15 cellular contexts compared by ENCODE assay signal in genomic region chr19:491146-491741, GRCh38. TPM values are rescaled to one million over a fixed set of nuclear protein-coding genes. Genes with fewer than 3 reads are reported as not detected.
DNase-seq lines count a peak whose midpoint lies in the region; ATAC-seq, FAIRE-seq and TF ChIP-seq lines count a peak whose summit lies in the region.
"Had no signal": no experiment of that assay in that cellular context is flagged by ENCODE, and none has a peak within 500 bp of the region (broad histone marks: within the 10 kb centered on the region; RNA-seq: fewer than 3 reads in every experiment).

No MANE protein-coding gene starts in this region.

- no peak for TF ChIP-seq CTCF in K562 (IDR thresholded peaks at IDR 0.05 in 2 of 3, conservative IDR thresholded peaks at IDR 0.05 in 1 of 3; ENCODE audit: insufficient read depth in 2 of 3, low read depth in 1 of 3, low read length in 3 of 3)

- no peak overlapping the region for H3K4me3 Mint-ChIP-seq in stimulated activated naive CD8-positive, alpha-beta T cell treated with anti-CD3 and anti-CD28 coated beads, Interleukin-15, amount 100 ng/mL, for 72 hours
- H3K4me3 Mint-ChIP-seq in activated naive CD4-positive, alpha-beta T cell treated with anti-CD3 and anti-CD28 coated beads for 36 hours = no peak overlapping the region
- H3K4me3 Mint-ChIP-seq: activated naive CD4-positive, alpha-beta T cell treated with anti-CD3 and anti-CD28 coated beads, Interleukin-2, amount 10 ng/mL, durations not matched to agents 7 days and 5 days had no signal

- peak overlapping the region; percentile 51 for H2AFZ ChIP-seq in K562 (ENCODE audit: low read depth, low read length)

- peak; percentile 59; the same call in 1 of the 2 replicates for TF ChIP-seq POLR2A in K562 (conservative IDR thresholded peaks at IDR 0.05)

- no peaks in the 10 kb centered on the region for H3K9me3 ChIP-seq in K562 (replicated peaks; ENCODE audit: control insufficient read depth, insufficient read depth, low read depth, low read length)
- H3K9me3 ChIP-seq: heart left ventricle, right atrium auricular region had no signal

- DNase-seq in stimulated activated naive CD8-positive, alpha-beta T cell treated with anti-CD3 and anti-CD28 coated beads, Interleukin-15, Interleukin-2, amounts not matched to agents 100 U/mL and 50 U/mL, for 24 hours = peak; percentile 30
- DNase-seq in stimulated activated naive CD8-positive, alpha-beta T cell treated with anti-CD3 and anti-CD28 coated beads, Interleukin-15, amount 100 ng/mL, for 72 hours = no peak
- DNase-seq in K562 (ENCODE audit: extremely low read depth in 1 of 4, low spot score in 3 of 4) (peak; percentile 70 to 79 (median 71)), CD1c-positive myeloid dendritic cell (ENCODE audit: extremely low spot score) (no peak)
- DNase-seq in activated naive CD4-positive, alpha-beta T cell treated with anti-CD3 and anti-CD28 coated beads for 36 hours = no peak
- DNase-seq: DMS79 treated with DMSO at 0.1 percent for 48 hours, NCI-H2107 had no signal

- CTCF ChIA-PET in K562 (lab: Yijun Ruan, JAX; ENCODE audit: low intra/inter-chr PET ratio) = no interaction called here
- CTCF ChIA-PET in activated naive CD4-positive, alpha-beta T cell treated with anti-CD3 and anti-CD28 coated beads for 36 hours (lab: Charles Lee) = interaction anchor here (1.6 to 1.7 kb wide), 2 partner anchors 15 to 19 kb away, joined by 7 read pairs; no protein-coding TSS in a partner anchor

- TF ChIP-seq RAD21 in K562 (CRISPR knock-in tag; conservative IDR thresholded peaks at IDR 0.05 in 1 of 2, IDR thresholded peaks at IDR 0.05 in 1 of 2) = no peak

- H3K9ac ChIP-seq in K562 (ENCODE audit: insufficient read depth in 1 of 2, low read depth in 2 of 2, low read length in 2 of 2) = peak overlapping the region; percentile 59 to 84; a peak in 3 of 4 replicates
- H3K9ac ChIP-seq: BLaER1 had no signal

- H3K4me2 ChIP-seq in K562 (ENCODE audit: insufficient read depth, low read length) = peak overlapping the region; percentile 72
- H3K4me2 ChIP-seq: BLaER1 had no signal

- H3K9me1 ChIP-seq in K562 (ENCODE audit: control insufficient read depth, insufficient read depth, low read length) = no peaks in the 10 kb centered on the region

- intact Hi-C loops in K562 (cut with micrococcal nuclease) = no loop called here
- intact Hi-C loops in activated naive CD4-positive, alpha-beta T cell treated with anti-CD3 and anti-CD28 coated beads for 36 hours (cut with micrococcal nuclease) = no loop called here

- H3K79me2 ChIP-seq in K562 (ENCODE audit: control insufficient read depth, insufficient read depth, low read length) = peaks cover 11% of the 10 kb centered on the region; the same call in 1 of the 3 replicates

- no peak for TF ChIP-seq EP300 in K562 (IDR thresholded peaks at IDR 0.05; ENCODE audit: low read length)

- BruUV-seq in K562 (replicated peaks; lab: Mats Ljungman, UMichigan) = no TSS peak

- POLR2A ChIA-PET in K562 (lab: Yijun Ruan, JAX) = no interaction called here

- no peak for FAIRE-seq in K562 (lab: Jason Lieb, UNC)

- H3K4me1 ChIP-seq in K562 (replicated peaks in 1 of 2; ENCODE audit: control insufficient read depth in 2 of 2, insufficient read depth in 2 of 2, low read length in 2 of 2) = peaks cover 8 to 75% of the 10 kb centered on the region in 2 experiments

- H3K4me3 ChIP-seq in K562 = peak overlapping the region; percentile 16; the same call in 1 of the 2 replicates
- H3K4me3 ChIP-seq: BLaER1, cardiac muscle cell, heart left ventricle, right atrium auricular region had no signal

- no peaks in the 10 kb centered on the region for H4K20me1 ChIP-seq in K562 (replicated peaks; ENCODE audit: control insufficient read depth, insufficient read depth, low read length)
- H4K20me1 ChIP-seq: BLaER1 had no signal

- H3K27me3 Mint-ChIP-seq in stimulated activated naive CD8-positive, alpha-beta T cell treated with anti-CD3 and anti-CD28 coated beads, Interleukin-15, amount 100 ng/mL, for 72 hours = peaks cover 23% of the 10 kb centered on the region
- peaks cover 7% of the 10 kb centered on the region for H3K27me3 Mint-ChIP-seq in activated naive CD4-positive, alpha-beta T cell treated with anti-CD3 and anti-CD28 coated beads for 36 hours (ENCODE audit: low read depth)

- H3K27ac Mint-ChIP-seq in stimulated activated naive CD8-positive, alpha-beta T cell treated with anti-CD3 and anti-CD28 coated beads, Interleukin-15, amount 100 ng/mL, for 72 hours = no peak overlapping the region
- H3K27ac Mint-ChIP-seq in activated naive CD4-positive, alpha-beta T cell treated with anti-CD3 and anti-CD28 coated beads for 36 hours = no peak overlapping the region
- H3K27ac Mint-ChIP-seq: activated naive CD4-positive, alpha-beta T cell treated with anti-CD3 and anti-CD28 coated beads, Interleukin-2, amount 10 ng/mL, durations not matched to agents 7 days and 5 days had no signal

- 56% methylated on average over 20 of the region's 32 CpGs for WGBS in K562 (ENCODE audit: insufficient coverage, low coverage, missing lambda C conversion rate)

- no peaks in the 10 kb centered on the region for H3K36me3 ChIP-seq in K562 (ENCODE audit: control insufficient read depth, insufficient read depth, low read length)
- H3K36me3 ChIP-seq: BLaER1, cardiac muscle cell, heart left ventricle, right atrium auricular region had no signal

- peaks cover 1% of the 10 kb centered on the region for H3K36me3 Mint-ChIP-seq in activated naive CD4-positive, alpha-beta T cell treated with anti-CD3 and anti-CD28 coated beads for 36 hours (ENCODE audit: low read depth)
- H3K36me3 Mint-ChIP-seq: activated naive CD4-positive, alpha-beta T cell treated with anti-CD3 and anti-CD28 coated beads, Interleukin-2, amount 10 ng/mL, durations not matched to agents 7 days and 5 days had no signal

- ATAC-seq in stimulated activated naive CD8-positive, alpha-beta T cell treated with anti-CD3 and anti-CD28 coated beads, Interleukin-15, Interleukin-2, amounts not matched to agents 100 U/mL and 50 U/mL, for 24 hours = no peak
- no peak for ATAC-seq in stimulated activated naive CD8-positive, alpha-beta T cell treated with anti-CD3 and anti-CD28 coated beads, Interleukin-15, amount 100 ng/mL, for 72 hours
- peak; percentile 42 for ATAC-seq in K562
- no peak for ATAC-seq in HG02763 (IDR thresholded peaks at IDR 0.05; ENCODE audit: unreplicated experiment)
- ATAC-seq: heart left ventricle, left lobe of liver had no signal

- H3K9me3 Mint-ChIP-seq in stimulated activated naive CD8-positive, alpha-beta T cell treated with anti-CD3 and anti-CD28 coated beads, Interleukin-15, amount 100 ng/mL, for 72 hours = no peaks in the 10 kb centered on the region
- peaks cover 1% of the 10 kb centered on the region for H3K9me3 Mint-ChIP-seq in activated naive CD4-positive, alpha-beta T cell treated with anti-CD3 and anti-CD28 coated beads for 36 hours
- H3K9me3 Mint-ChIP-seq: nephron had no signal

- H3K27ac ChIP-seq in K562 (ENCODE audit: extremely low read depth, low read depth, low read length) = peak overlapping the region; percentile 83
- H3K27ac ChIP-seq: BLaER1, cardiac muscle cell, heart left ventricle, right atrium auricular region had no signal

- in situ Hi-C loops in K562 (cut with MboI) = no loop called here

- H3K27me3 ChIP-seq in K562 (ENCODE audit: control insufficient read depth in 2 of 2, insufficient read depth in 2 of 2, low read length in 2 of 2) = no peaks in the 10 kb centered on the region; a peak in 1 of 5 replicates

- H3K4me1 Mint-ChIP-seq in stimulated activated naive CD8-positive, alpha-beta T cell treated with anti-CD3 and anti-CD28 coated beads, Interleukin-15, amount 100 ng/mL, for 72 hours = peaks cover 34% of the 10 kb centered on the region
- peaks cover 16% of the 10 kb centered on the region for H3K4me1 Mint-ChIP-seq in activated naive CD4-positive, alpha-beta T cell treated with anti-CD3 and anti-CD28 coated beads for 36 hours (ENCODE audit: low read depth)
- H3K4me1 Mint-ChIP-seq: nephron had no signal

RNA-seq across cellular contexts. Expression of gene MADCAM1, which starts 5.0 kb away (rescaled TPM):
- not detected in 2 replicates for total RNA-seq in K562 (2011; cell fraction: chromatin; rRNA removed; ENCODE audit: low replicate concordance)
- 0.79 and 1.0 TPM in 2 replicates for total RNA-seq in K562 (2011; cell fraction: nucleolus; rRNA removed)
- not detected in 2 replicates for total RNA-seq in K562 (2011; cell fraction: nucleoplasm; rRNA removed)
- 0.09 and 0.20 TPM in 2 replicates for total RNA-seq in K562 (2014; rRNA removed)
- total RNA-seq in K562 (2014; rRNA removed; fragmentation: Illumina TruSeq; extraction: Trizol) = not detected in 2 replicates
- not detected in 2 replicates for total RNA-seq in K562 (2015; rRNA removed; fragmentation: Illumina TruSeq; extraction: Trizol)
- total RNA-seq in K562 (2021) = 0.09 TPM in 1 of 2 replicates, not detected in the other
- 0.05 TPM in 1 of 2 replicates, not detected in the other for polyA plus RNA-seq in K562 (2011; rRNA removed)
- polyA plus RNA-seq in K562 (2011; cell fraction: cytosol; rRNA removed) = 0.12 TPM in 1 of 2 replicates, not detected in the other
- 0.18 and 0.40 TPM in 2 replicates for polyA plus RNA-seq in K562 (2011; cell fraction: nucleus; rRNA removed)
- polyA plus RNA-seq in K562 (2012) = 0.27 and 0.82 TPM in 2 replicates
- polyA plus RNA-seq in K562 (2014; fragmentation: Illumina TruSeq; extraction: Trizol) = not detected in 2 replicates
- not detected for polyA plus RNA-seq in K562 (2014; fragmentation: Nextera tagmentation; extraction: Ambion mirVana)
- 0.12 and 0.36 TPM in 2 replicates for polyA plus RNA-seq in K562 (2014; rRNA removed)
- not detected in 2 replicates for polyA minus RNA-seq in K562 (2011; rRNA and poly(A)+ RNA removed)
- polyA minus RNA-seq in K562 (2011; cell fraction: cytosol; rRNA and poly(A)+ RNA removed) = not detected in 2 replicates
- polyA minus RNA-seq in K562 (2011; cell fraction: nucleus; rRNA and poly(A)+ RNA removed) = 0.22 TPM in 1 of 2 replicates, not detected in the other
- total RNA-seq in activated naive CD4-positive, alpha-beta T cell treated with anti-CD3 and anti-CD28 coated beads for 36 hours = under 1 TPM; 0.24 to 0.37 TPM
- total RNA-seq: right atrium auricular region had no signal

RNA-seq across cellular contexts. Expression of gene TPGS1, which starts 16.1 kb away (rescaled TPM):
- 7.0 and 14.9 TPM in 2 replicates for total RNA-seq in K562 (2011; cell fraction: chromatin; rRNA removed; ENCODE audit: low replicate concordance)
- 10.1 and 11.5 TPM in 2 replicates for total RNA-seq in K562 (2011; cell fraction: nucleolus; rRNA removed)
- 5.3 and 6.3 TPM in 2 replicates for total RNA-seq in K562 (2011; cell fraction: nucleoplasm; rRNA removed)
- total RNA-seq in K562 (2014; rRNA removed) (22.6 and 31.6 TPM in 2 replicates), K562 (2014; rRNA removed; fragmentation: Illumina TruSeq; extraction: Trizol) (0.32 and 0.47 TPM in 2 replicates), K562 (2015; rRNA removed; fragmentation: Illumina TruSeq; extraction: Trizol) (1.2 and 2.3 TPM in 2 replicates), K562 (2021) (13.0 and 15.5 TPM in 2 replicates)
- polyA plus RNA-seq in K562 (2011; rRNA removed) (0.93 and 1.2 TPM in 2 replicates), K562 (2014; fragmentation: Illumina TruSeq; extraction: Trizol) (0.30 and 0.33 TPM in 2 replicates), K562 (2014; fragmentation: Nextera tagmentation; extraction: Ambion mirVana) (not detected), K562 (2014; rRNA removed) (12.2 and 15.0 TPM in 2 replicates)
- polyA plus RNA-seq in K562 (2011; cell fraction: cytosol; rRNA removed) = 1.9 and 24.8 TPM in 2 replicates
- 1.8 and 3.9 TPM in 2 replicates for polyA plus RNA-seq in K562 (2011; cell fraction: nucleus; rRNA removed)
- polyA plus RNA-seq in K562 (2012) = 5.5 and 10.3 TPM in 2 replicates
- polyA minus RNA-seq in K562 (2011; rRNA and poly(A)+ RNA removed) = 0.74 and 0.78 TPM in 2 replicates
- polyA minus RNA-seq in K562 (2011; cell fraction: cytosol; rRNA and poly(A)+ RNA removed) = 1.6 and 5.0 TPM in 2 replicates
- polyA minus RNA-seq in K562 (2011; cell fraction: nucleus; rRNA and poly(A)+ RNA removed) = 3.2 and 3.8 TPM in 2 replicates
- total RNA-seq in activated naive CD4-positive, alpha-beta T cell treated with anti-CD3 and anti-CD28 coated beads for 36 hours = 1 to 10 TPM; 4.2 to 5.1 TPM

RNA-seq across cellular contexts. Expression of gene SHC2, which starts 30.4 kb away (rescaled TPM):
- total RNA-seq in K562 (2011; cell fraction: chromatin; rRNA removed; ENCODE audit: low replicate concordance) = 0.86 and 2.4 TPM in 2 replicates
- 1.1 and 1.3 TPM in 2 replicates for total RNA-seq in K562 (2011; cell fraction: nucleolus; rRNA removed)
- 0.88 and 1.6 TPM in 2 replicates for total RNA-seq in K562 (2011; cell fraction: nucleoplasm; rRNA removed)
- total RNA-seq in K562 (2014; rRNA removed) (0.14 TPM in 1 of 2 replicates, not detected in the other), K562 (2014; rRNA removed; fragmentation: Illumina TruSeq; extraction: Trizol) (not detected in 2 replicates), K562 (2015; rRNA removed; fragmentation: Illumina TruSeq; extraction: Trizol) (not detected in 2 replicates), K562 (2021) (0.16 and 0.20 TPM in 2 replicates)
- polyA plus RNA-seq in K562 (2011; rRNA removed) (0.36 and 1.3 TPM in 2 replicates), K562 (2014; fragmentation: Illumina TruSeq; extraction: Trizol) (not detected in 2 replicates), K562 (2014; fragmentation: Nextera tagmentation; extraction: Ambion mirVana) (not detected), K562 (2014; rRNA removed) (0.15 TPM in 1 of 2 replicates, not detected in the other)
- polyA plus RNA-seq in K562 (2011; cell fraction: cytosol; rRNA removed) = 0.49 and 0.64 TPM in 2 replicates
- polyA plus RNA-seq in K562 (2011; cell fraction: nucleus; rRNA removed) = 7.4 and 7.9 TPM in 2 replicates
- 0.16 and 2.0 TPM in 2 replicates for polyA plus RNA-seq in K562 (2012)
- 0.36 and 0.53 TPM in 2 replicates for polyA minus RNA-seq in K562 (2011; rRNA and poly(A)+ RNA removed)
- 0.55 and 0.76 TPM in 2 replicates for polyA minus RNA-seq in K562 (2011; cell fraction: cytosol; rRNA and poly(A)+ RNA removed)
- 0.89 and 0.94 TPM in 2 replicates for polyA minus RNA-seq in K562 (2011; cell fraction: nucleus; rRNA and poly(A)+ RNA removed)
- not detected for total RNA-seq in activated naive CD4-positive, alpha-beta T cell treated with anti-CD3 and anti-CD28 coated beads for 36 hours

RNA-seq across cellular contexts. Expression of gene CDC34, which starts 40.3 kb away (rescaled TPM):
- total RNA-seq in K562 (2011; cell fraction: chromatin; rRNA removed; ENCODE audit: low replicate concordance) = 34.1 and 85.3 TPM in 2 replicates
- total RNA-seq in K562 (2011; cell fraction: nucleolus; rRNA removed) = 68.2 and 70.5 TPM in 2 replicates
- total RNA-seq in K562 (2011; cell fraction: nucleoplasm; rRNA removed) = 40.9 and 50.4 TPM in 2 replicates
- total RNA-seq in K562 (2014; rRNA removed) = 203 and 207 TPM in 2 replicates
- 33.0 and 36.2 TPM in 2 replicates for total RNA-seq in K562 (2014; rRNA removed; fragmentation: Illumina TruSeq; extraction: Trizol)
- 65.5 and 75.7 TPM in 2 replicates for total RNA-seq in K562 (2015; rRNA removed; fragmentation: Illumina TruSeq; extraction: Trizol)
- 125 and 130 TPM in 2 replicates for total RNA-seq in K562 (2021)
- 82.7 and 103 TPM in 2 replicates for polyA plus RNA-seq in K562 (2011; rRNA removed)
- 89.6 and 173 TPM in 2 replicates for polyA plus RNA-seq in K562 (2011; cell fraction: cytosol; rRNA removed)
- polyA plus RNA-seq in K562 (2011; cell fraction: nucleus; rRNA removed) = 83.8 and 124 TPM in 2 replicates
- 72.7 and 83.2 TPM in 2 replicates for polyA plus RNA-seq in K562 (2012)
- polyA plus RNA-seq in K562 (2014; fragmentation: Illumina TruSeq; extraction: Trizol) = 55.7 and 88.4 TPM in 2 replicates
- 1 to 10 TPM in 1 of 2 experiments, under 1 TPM in 1; 0.80 to 1.0 TPM for polyA plus RNA-seq in K562 (2014; fragmentation: Nextera tagmentation; extraction: Ambion mirVana)
- polyA plus RNA-seq in K562 (2014; rRNA removed) = 125 and 142 TPM in 2 replicates
- 16.2 and 28.5 TPM in 2 replicates for polyA minus RNA-seq in K562 (2011; rRNA and poly(A)+ RNA removed)
- 36.4 and 44.9 TPM in 2 replicates for polyA minus RNA-seq in K562 (2011; cell fraction: cytosol; rRNA and poly(A)+ RNA removed)
- 18.4 and 20.5 TPM in 2 replicates for polyA minus RNA-seq in K562 (2011; cell fraction: nucleus; rRNA and poly(A)+ RNA removed)
- 10 to 100 TPM; 42.1 to 42.5 TPM for total RNA-seq in activated naive CD4-positive, alpha-beta T cell treated with anti-CD3 and anti-CD28 coated beads for 36 hours

RNA-seq across cellular contexts. Expression of gene GZMM, which starts 52.6 kb away (rescaled TPM):
- 0.49 and 1.6 TPM in 2 replicates for total RNA-seq in K562 (2011; cell fraction: chromatin; rRNA removed; ENCODE audit: low replicate concordance)
- 4.0 and 4.5 TPM in 2 replicates for total RNA-seq in K562 (2011; cell fraction: nucleolus; rRNA removed)
- total RNA-seq in K562 (2011; cell fraction: nucleoplasm; rRNA removed) = 1.4 and 1.9 TPM in 2 replicates
- total RNA-seq in K562 (2014; rRNA removed) (2.3 and 2.6 TPM in 2 replicates), K562 (2014; rRNA removed; fragmentation: Illumina TruSeq; extraction: Trizol) (not detected in 2 replicates), K562 (2015; rRNA removed; fragmentation: Illumina TruSeq; extraction: Trizol) (0.62 and 1.1 TPM in 2 replicates), K562 (2021) (0.72 and 1.8 TPM in 2 replicates)
- polyA plus RNA-seq in K562 (2011; rRNA removed) (0.70 and 0.97 TPM in 2 replicates), K562 (2014; fragmentation: Illumina TruSeq; extraction: Trizol) (0.61 TPM in 1 of 2 replicates, not detected in the other), K562 (2014; fragmentation: Nextera tagmentation; extraction: Ambion mirVana) (under 1 TPM; 0.08 to 0.27 TPM), K562 (2014; rRNA removed) (1.8 and 2.2 TPM in 2 replicates)
- polyA plus RNA-seq in K562 (2011; cell fraction: cytosol; rRNA removed) = 1.9 and 5.9 TPM in 2 replicates
- polyA plus RNA-seq in K562 (2011; cell fraction: nucleus; rRNA removed) = 0.87 and 1.8 TPM in 2 replicates
- 1.7 and 3.5 TPM in 2 replicates for polyA plus RNA-seq in K562 (2012)
- not detected in 2 replicates for polyA minus RNA-seq in K562 (2011; rRNA and poly(A)+ RNA removed)
- 2.5 TPM in 1 of 2 replicates, not detected in the other for polyA minus RNA-seq in K562 (2011; cell fraction: cytosol; rRNA and poly(A)+ RNA removed)
- polyA minus RNA-seq in K562 (2011; cell fraction: nucleus; rRNA and poly(A)+ RNA removed) = not detected in 2 replicates
- total RNA-seq in activated naive CD4-positive, alpha-beta T cell treated with anti-CD3 and anti-CD28 coated beads for 36 hours = 10 to 100 TPM; 20.7 TPM
- total RNA-seq: cardiac muscle cell had no signal

Comparison
In these comparisons a context has a peak if more than half of its experiments do, and no peak if none do; other contexts are left out.
1. DNase-seq: peak in stimulated activated naive CD8-positive, alpha-beta T cell treated with anti-CD3 and anti-CD28 coated beads, Interleukin-15, Interleukin-2, amounts not matched to agents 100 U/mL and 50 U/mL, for 24 hours (single experiment) and K562 (4 of 4); none in stimulated activated naive CD8-positive, alpha-beta T cell treated with anti-CD3 and anti-CD28 coated beads, Interleukin-15, amount 100 ng/mL, for 72 hours (0 of 2), CD1c-positive myeloid dendritic cell (single experiment) and activated naive CD4-positive, alpha-beta T cell treated with anti-CD3 and anti-CD28 coated beads for 36 hours (single experiment).